ENCODE assay signal across 9 cellular contexts in genomic region chr20:61048292-61048691, GRCh38.
"Had no signal": no experiment of that assay in that cellular context is flagged by ENCODE, and none has a peak within 500 bp of the region (broad histone marks: within the 10 kb centered on the region; RNA-seq: fewer than 3 reads in every experiment).

No MANE protein-coding gene starts in this region.

- H3K27ac ChIP-seq: GM23248 had no signal

- H3K4me3 ChIP-seq: GM23248, GM23338, HAP-1 had no signal

- DNase-seq: GM23248, GOT3, H7, H9, HCEC 1CT, HFFc6 had no signal

- H3K36me3 ChIP-seq: HAP-1 had no signal

- ATAC-seq: GM23338, HCT116 had no signal

- H3K9me3 ChIP-seq: HAP-1 had no signal

- H3K4me1 ChIP-seq: HAP-1 had no signal
